Comparison of ENCODE assay signal across 21 cellular contexts in genomic region chr18:70082430-70082829, GRCh38.
DNase-seq lines count a peak whose midpoint lies in the region; ATAC-seq and TF ChIP-seq lines count a peak whose summit lies in the region.
"Had no signal": no experiment of that assay in that cellular context is flagged by ENCODE, and none has a peak within 500 bp of the region (broad histone marks: within the 10 kb centered on the region; RNA-seq: fewer than 3 reads in every experiment).

No MANE protein-coding gene starts in this region.

- H3K4me3 ChIP-seq in dorsolateral prefrontal cortex, result no peak overlapping the region
- H3K4me3 ChIP-seq: GM23338 had no signal

- POLR2A ChIA-PET in GM10248 (lab: Yijun Ruan, JAX), result no interaction called here

- intact Hi-C loops in dorsolateral prefrontal cortex (cut with DNase I), result loop anchor here in 1 of 2 donors (10.0 kb wide), 2 partner anchors 678 to 1238 kb away; partner anchors contain the start of gene DOK6

- peak; percentile 16 for DNase-seq in G401 (ENCODE audit: low spot score)
- no peak for DNase-seq in dorsolateral prefrontal cortex
- peak; percentile 57 for DNase-seq in medulla oblongata (ENCODE audit: extremely low spot score)
- DNase-seq in superior temporal gyrus (ENCODE audit: extremely low spot score), result peak; percentile 50
- no peak for DNase-seq in GM10248 (ENCODE audit: extremely low spot score)
- DNase-seq in H4 (ENCODE audit: low spot score), result no peak
- DNase-seq: BE2C; C1 segment of cervical spinal cord; CD4-positive, CD25-positive, alpha-beta regulatory T cell; CD8-positive, alpha-beta memory T cell; COR-L47; DMS 273 treated with DMSO at 0.1 percent for 48 hours; DMS53; DND-41; EL; H7; HFFc6 had no signal

- ATAC-seq in HG02610 (IDR thresholded peaks at IDR 0.05; ENCODE audit: unreplicated experiment), result no peak
- ATAC-seq: GM23338, HCT116, HepG2 had no signal

- no peak for TF ChIP-seq CTCF in dorsolateral prefrontal cortex (IDR thresholded peaks at IDR 0.05 in 54 of 56, conservative IDR thresholded peaks at IDR 0.05 in 2 of 56; ENCODE audit: low read depth in 1 of 56, partially characterized antibody in 56 of 56)
- no peak for TF ChIP-seq CTCF in GM10248 (IDR thresholded peaks at IDR 0.05; ENCODE audit: control extremely low read depth, extremely low read depth, low read depth, missing control alignments)

- no peaks in the 10 kb centered on the region for H3K27me3 ChIP-seq in dorsolateral prefrontal cortex
- H3K27me3 ChIP-seq: BE2C had no signal

- H3K27ac ChIP-seq in dorsolateral prefrontal cortex, result peak overlapping the region in 37 of 59 donors; percentile 1 to 73 (median 33)

- CTCF ChIA-PET in GM10248 (lab: Yijun Ruan, JAX), result interaction anchor here (1.0 to 1.4 kb wide), 3 partner anchors 11 to 47 kb away, joined by 3 to 4 read pairs (median 3); no protein-coding TSS in a partner anchor

- in situ Hi-C loops in G401 (cut with HindIII; ENCODE audit: low sequenced_read_pairs), result no loop called here

Comparison
In these comparisons a context has a peak if more than half of its experiments do, and no peak if none do; other contexts are left out.
1. DNase-seq: peak in G401 (single experiment), medulla oblongata (single experiment) and superior temporal gyrus (single experiment); none in dorsolateral prefrontal cortex (0 of 10), GM10248 (single experiment) and H4 (single experiment).